ENCODE assay signal across 4 cellular contexts in the genomic region with DNA sequence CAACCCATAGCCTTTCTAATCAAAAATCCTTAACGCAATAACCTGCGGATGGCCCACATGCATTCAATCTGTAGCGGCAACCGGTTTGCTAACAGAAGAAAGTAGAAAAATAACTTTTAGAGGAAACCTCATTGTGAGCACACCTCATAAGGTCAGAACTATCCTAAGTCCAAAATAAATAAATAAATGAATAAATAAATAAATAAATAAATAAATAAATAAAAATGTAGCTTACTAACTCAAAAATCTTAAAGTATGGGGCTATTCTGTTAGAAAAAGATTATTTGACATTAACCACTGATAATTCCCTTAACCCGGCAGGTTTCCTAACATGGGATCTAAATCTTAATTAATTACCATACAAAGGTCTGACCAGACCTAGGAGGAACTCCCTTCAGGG.
A peak's percentile ranks its signal among the peaks of the same experiment; 100 is the strongest.
DNase-seq lines count a peak whose midpoint lies in the region; ATAC-seq, FAIRE-seq and TF ChIP-seq lines count a peak whose summit lies in the region.
"Not testable (repeated sequence)": the region's sequence is repeated elsewhere in the genome, so short reads cannot be mapped to it uniquely, and the experiment has no call there.

No MANE protein-coding gene starts in this region.

- not testable (repeated sequence) for ATAC-seq in A549, GM23338

- not testable (repeated sequence) for H3K27ac Mint-ChIP-seq in GM23338

- not testable (repeated sequence) for TF ChIP-seq POLR2A in A549 (IDR thresholded peaks at IDR 0.05; ENCODE audit: low read length)

- not testable (repeated sequence) for H3K4me3 ChIP-seq in A549; GM23338; HEK293 (ENCODE audit: low read depth, low read length); smooth muscle cell

- H3K4me1 ChIP-seq in A549; GM23338 (ENCODE audit: insufficient read depth); HEK293 (ENCODE audit: control insufficient read depth, insufficient read depth, low read length); smooth muscle cell (ENCODE audit: low read depth): not testable (repeated sequence)

- CTCF ChIA-PET in A549 (lab: Yijun Ruan, JAX); HEK293 (lab: Yijun Ruan, JAX): not testable (repeated sequence)

- not testable (repeated sequence) for H3K9me3 ChIP-seq in A549; HEK293 (ENCODE audit: control insufficient read depth, insufficient read depth, low read depth, low read length); smooth muscle cell (replicated peaks; ENCODE audit: low read depth)

- H3K4me3 Mint-ChIP-seq in GM23338, result not testable (repeated sequence)

- H3K27ac ChIP-seq in A549; GM23338 (ENCODE audit: low read depth); HEK293 (ENCODE audit: extremely low read depth, low read depth, low read length); smooth muscle cell (ENCODE audit: low read depth): not testable (repeated sequence)

- POLR2A ChIA-PET in A549 (lab: Yijun Ruan, JAX); HEK293 (lab: Yijun Ruan, JAX): not testable (repeated sequence)

- not testable (repeated sequence) for H4K20me1 ChIP-seq in GM23338 (replicated peaks; ENCODE audit: insufficient read depth); smooth muscle cell (ENCODE audit: low read depth)

- not testable (repeated sequence) for H3K79me2 ChIP-seq in GM23338 (replicated peaks; ENCODE audit: insufficient read depth); smooth muscle cell (ENCODE audit: low read depth)

- peaks cover 24% of the 10 kb centered on the region; the same call in 2 of the 3 replicates for H3K36me3 Mint-ChIP-seq in GM23338 (ENCODE audit: low read depth)

- not testable (repeated sequence) for H3K36me3 ChIP-seq in GM23338 (ENCODE audit: insufficient read depth); HEK293 (ENCODE audit: control insufficient read depth in 2 of 2, insufficient read depth in 1 of 2, low read length in 2 of 2); smooth muscle cell (ENCODE audit: low read depth)

- not testable (repeated sequence) for TF ChIP-seq CTCF in A549 (IDR thresholded peaks at IDR 0.05); GM23338 (conservative IDR thresholded peaks at IDR 0.05; ENCODE audit: low read depth in 2 of 2); HEK293 (tag by site-specific recombination; IDR thresholded peaks at IDR 0.05); smooth muscle cell (IDR thresholded peaks at IDR 0.05; ENCODE audit: borderline replicate concordance, insufficient read depth, poor library complexity, severe bottlenecking)

- FAIRE-seq in A549 (lab: Jason Lieb, UNC), result not testable (repeated sequence)

- not testable (repeated sequence) for DNase-seq in A549 (ENCODE audit: low read depth in 1 of 2, low spot score in 1 of 2); GM23338 (ENCODE audit: low spot score); smooth muscle cell (lab: John Stamatoyannopoulos, UW; ENCODE audit: unreplicated experiment)

- peaks cover 11% of the 10 kb centered on the region; the same call in 2 of the 3 replicates for H3K4me1 Mint-ChIP-seq in GM23338

- 83% methylated on average over 5 of the region's 5 CpGs for WGBS in A549 (ENCODE audit: missing lambda C conversion rate)
- WGBS in smooth muscle cell (ENCODE audit: low lambda C conversion rate), result 96% methylated on average over 5 of the region's 5 CpGs

- H2AFZ ChIP-seq in GM23338, result not testable (repeated sequence)
- peak overlapping the region; percentile 30 for H2AFZ ChIP-seq in smooth muscle cell (ENCODE audit: low read depth)

- H3K27me3 Mint-ChIP-seq in GM23338 (ENCODE audit: insufficient read depth, low read depth, poor library complexity), result not testable (repeated sequence)

- not testable (repeated sequence) for TF ChIP-seq RAD21 in A549 (conservative IDR thresholded peaks at IDR 0.05 in 1 of 2, IDR thresholded peaks at IDR 0.05 in 1 of 2)

- peaks cover 33% of the 10 kb centered on the region for H3K9me3 Mint-ChIP-seq in GM23338

- not testable (repeated sequence) for H3K4me2 ChIP-seq in A549, smooth muscle cell
- H3K4me2 ChIP-seq in GM23338, result peak overlapping the region; percentile 56; the same call in 1 of the 2 replicates

- not testable (repeated sequence) for H3K9ac ChIP-seq in smooth muscle cell (ENCODE audit: low read depth)

- not testable (repeated sequence) for H3K27me3 ChIP-seq in GM23338 (ENCODE audit: insufficient read depth); smooth muscle cell (ENCODE audit: low read depth)

- not testable (repeated sequence) for H3K9me2 ChIP-seq in GM23338 (ENCODE audit: insufficient read depth)

- H3F3A ChIP-seq in GM23338 (replicated peaks; ENCODE audit: low read depth); smooth muscle cell (ENCODE audit: low read depth): not testable (repeated sequence)

- not testable (repeated sequence) for TF ChIP-seq EP300 in A549 (IDR thresholded peaks at IDR 0.05)

TF ChIP-seq in A549, 52 proteins besides CTCF, POLR2A, EP300 and RAD21:
- peak; percentile 39; the same call in 1 of the 2 replicates for TF ChIP-seq ZC3H11A (IDR thresholded peaks at IDR 0.05)

TF ChIP-seq in HEK293, 187 proteins besides CTCF, POLR2A, EP300 and RAD21:
- peak; percentile 33 for TF ChIP-seq ZNF426 (tag by site-specific recombination; IDR thresholded peaks at IDR 0.05)
- TF ChIP-seq, protein P1, sequence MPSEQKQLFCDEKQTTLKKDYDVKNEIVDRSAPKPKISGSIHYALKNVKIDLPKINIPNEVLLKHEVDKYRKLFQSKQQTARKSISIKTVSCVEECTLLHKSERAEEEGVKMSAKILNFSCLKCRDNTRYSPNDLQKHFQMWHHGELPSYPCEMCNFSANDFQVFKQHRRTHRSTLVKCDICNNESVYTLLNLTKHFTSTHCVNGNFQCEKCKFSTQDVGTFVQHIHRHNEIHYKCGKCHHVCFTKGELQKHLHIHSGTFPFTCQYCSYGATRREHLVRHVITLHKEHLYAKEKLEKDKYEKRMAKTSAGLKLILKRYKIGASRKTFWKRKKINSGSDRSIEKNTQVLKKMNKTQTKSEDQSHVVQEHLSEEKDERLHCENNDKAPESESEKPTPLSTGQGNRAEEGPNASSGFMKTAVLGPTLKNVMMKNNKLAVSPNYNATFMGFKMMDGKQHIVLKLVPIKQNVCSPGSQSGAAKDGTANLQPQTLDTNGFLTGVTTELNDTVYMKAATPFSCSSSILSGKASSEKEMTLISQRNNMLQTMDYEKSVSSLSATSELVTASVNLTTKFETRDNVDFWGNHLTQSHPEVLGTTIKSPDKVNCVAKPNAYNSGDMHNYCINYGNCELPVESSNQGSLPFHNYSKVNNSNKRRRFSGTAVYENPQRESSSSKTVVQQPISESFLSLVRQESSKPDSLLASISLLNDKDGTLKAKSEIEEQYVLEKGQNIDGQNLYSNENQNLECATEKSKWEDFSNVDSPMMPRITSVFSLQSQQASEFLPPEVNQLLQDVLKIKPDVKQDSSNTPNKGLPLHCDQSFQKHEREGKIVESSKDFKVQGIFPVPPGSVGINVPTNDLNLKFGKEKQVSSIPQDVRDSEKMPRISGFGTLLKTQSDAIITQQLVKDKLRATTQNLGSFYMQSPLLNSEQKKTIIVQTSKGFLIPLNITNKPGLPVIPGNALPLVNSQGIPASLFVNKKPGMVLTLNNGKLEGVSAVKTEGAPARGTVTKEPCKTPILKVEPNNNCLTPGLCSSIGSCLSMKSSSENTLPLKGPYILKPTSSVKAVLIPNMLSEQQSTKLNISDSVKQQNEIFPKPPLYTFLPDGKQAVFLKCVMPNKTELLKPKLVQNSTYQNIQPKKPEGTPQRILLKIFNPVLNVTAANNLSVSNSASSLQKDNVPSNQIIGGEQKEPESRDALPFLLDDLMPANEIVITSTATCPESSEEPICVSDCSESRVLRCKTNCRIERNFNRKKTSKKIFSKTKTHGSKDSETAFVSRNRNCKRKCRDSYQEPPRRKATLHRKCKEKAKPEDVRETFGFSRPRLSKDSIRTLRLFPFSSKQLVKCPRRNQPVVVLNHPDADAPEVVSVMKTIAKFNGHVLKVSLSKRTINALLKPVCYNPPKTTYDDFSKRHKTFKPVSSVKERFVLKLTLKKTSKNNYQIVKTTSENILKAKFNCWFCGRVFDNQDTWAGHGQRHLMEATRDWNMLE (tag by site-specific recombination; conservative IDR thresholded peaks at IDR 0.05; ENCODE audit: low read depth), result peak; percentile 54; the same call in 1 of the 2 replicates
- TF ChIP-seq ZNF555 (tag by site-specific recombination; conservative IDR thresholded peaks at IDR 0.05), result peak; percentile 25
- TF ChIP-seq ZNF394 (tag by site-specific recombination; IDR thresholded peaks at IDR 0.05; ENCODE audit: borderline replicate concordance), result peak; percentile 50; the same call in 1 of the 2 replicates
